ENCODE assay signal across 15 cellular contexts in the genomic region with DNA sequence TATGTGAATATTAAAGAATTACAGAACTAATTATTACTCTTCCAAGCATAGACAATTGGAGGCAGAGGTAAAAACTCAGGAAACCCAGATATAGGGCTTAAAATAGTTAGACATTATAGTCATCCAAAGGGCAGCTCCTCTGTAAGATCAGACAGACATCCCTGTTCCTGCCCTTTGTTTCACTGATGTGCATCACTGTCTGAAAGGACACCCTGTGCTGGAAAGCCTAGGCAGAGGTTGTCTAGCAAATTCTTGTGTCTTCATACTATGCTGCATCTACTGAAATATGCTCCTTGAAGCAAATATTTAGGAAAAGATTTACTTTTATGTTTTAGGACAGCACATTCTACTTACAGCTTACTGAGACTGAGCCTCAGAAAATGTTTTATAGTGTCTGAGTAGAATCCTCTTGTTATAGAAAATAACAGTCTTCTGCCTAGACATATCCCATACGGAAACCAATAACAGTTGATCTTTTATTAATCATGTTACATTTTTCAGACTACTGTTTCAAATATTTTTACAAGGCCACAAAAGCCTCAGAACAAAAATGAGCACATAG.
DNase-seq lines count a peak whose midpoint lies in the region; ATAC-seq and TF ChIP-seq lines count a peak whose summit lies in the region.
"Had no signal": no experiment of that assay in that cellular context is flagged by ENCODE, and none has a peak within 500 bp of the region (broad histone marks: within the 10 kb centered on the region; RNA-seq: fewer than 3 reads in every experiment).

No MANE protein-coding gene starts in this region.

- H3K27me3 ChIP-seq in AG04450 (ENCODE audit: control insufficient read depth, insufficient read depth, low read length) = no peaks in the 10 kb centered on the region

- H3K36me3 Mint-ChIP-seq in stimulated activated memory B cell treated with anti-CD40 and anti-IgM and Interleukin-4, amounts not matched to agents 10 μg/mL and 1 μg/mL and 100 μg/mL, for 72 hours = no peaks in the 10 kb centered on the region
- H3K36me3 Mint-ChIP-seq: memory B cell, T-cell had no signal

- no peaks in the 10 kb centered on the region for H3K9me3 ChIP-seq in AG04450 (ENCODE audit: control insufficient read depth, insufficient read depth, low read length)
- H3K9me3 ChIP-seq: thoracic aorta had no signal

- H3K4me3 ChIP-seq in AG04450 (ENCODE audit: low read depth, low read length) (no peak overlapping the region), choroid plexus epithelial cell (ENCODE audit: low read depth, low read length) (no peak overlapping the region)
- H3K4me3 ChIP-seq: thoracic aorta had no signal

- ATAC-seq in stimulated activated memory B cell treated with anti-CD40 and anti-IgM and Interleukin-4, amounts not matched to agents 10 μg/mL and 1 μg/mL and 100 μg/mL, for 72 hours = no peak
- no peak for ATAC-seq in HG03457 (IDR thresholded peaks at IDR 0.05; ENCODE audit: unreplicated experiment)
- ATAC-seq in GM19467 (IDR thresholded peaks at IDR 0.05; ENCODE audit: unreplicated experiment) = no peak
- ATAC-seq: T-cell had no signal

- H3K4me1 Mint-ChIP-seq in stimulated activated memory B cell treated with anti-CD40 and anti-IgM and Interleukin-4, amounts not matched to agents 10 μg/mL and 1 μg/mL and 100 μg/mL, for 72 hours = no peaks in the 10 kb centered on the region
- H3K4me1 Mint-ChIP-seq: activated naive CD4-positive, alpha-beta T cell treated with anti-CD3 and anti-CD28 coated beads, Interleukin-2, amount 50 U/mL, for 24 hours; memory B cell; T-cell had no signal

- H3K27me3 Mint-ChIP-seq in stimulated activated memory B cell treated with anti-CD40 and anti-IgM and Interleukin-4, amounts not matched to agents 10 μg/mL and 1 μg/mL and 100 μg/mL, for 72 hours = no peaks in the 10 kb centered on the region
- H3K27me3 Mint-ChIP-seq: activated naive CD4-positive, alpha-beta T cell treated with anti-CD3 and anti-CD28 coated beads, Interleukin-2, amount 50 U/mL, for 24 hours; memory B cell; T-cell had no signal

- H3K9me3 Mint-ChIP-seq in stimulated activated memory B cell treated with anti-CD40 and anti-IgM and Interleukin-4, amounts not matched to agents 10 μg/mL and 1 μg/mL and 100 μg/mL, for 72 hours = peaks cover 10% of the 10 kb centered on the region

- POLR2A ChIA-PET in AG04450 (lab: Yijun Ruan, JAX) = interaction anchor here (1.0 kb wide), 1 partner anchor 27 kb away, joined by 4 read pairs; no protein-coding TSS in a partner anchor

- DNase-seq in AG04450 (ENCODE audit: low read depth, low spot score) (no peak), M059J (ENCODE audit: low read depth) (peak; percentile 58), choroid plexus epithelial cell (ENCODE audit: low read depth) (peak; percentile 81), kidney tubule cell (ENCODE audit: low spot score) (peak; percentile 80), NCI-H2227 (lab: John Stamatoyannopoulos, UW; ENCODE audit: unreplicated experiment) (no peak)
- DNase-seq: AML-193, NCI-H1092, T-cell had no signal

- H3K4me3 Mint-ChIP-seq in stimulated activated memory B cell treated with anti-CD40 and anti-IgM and Interleukin-4, amounts not matched to agents 10 μg/mL and 1 μg/mL and 100 μg/mL, for 72 hours = no peak overlapping the region
- H3K4me3 Mint-ChIP-seq: activated naive CD4-positive, alpha-beta T cell treated with anti-CD3 and anti-CD28 coated beads, Interleukin-2, amount 50 U/mL, for 24 hours; memory B cell; T-cell had no signal

- no peak for TF ChIP-seq CTCF in AG04450 (IDR thresholded peaks at IDR 0.05; ENCODE audit: low read depth, low read length)
- TF ChIP-seq CTCF in choroid plexus epithelial cell (conservative IDR thresholded peaks at IDR 0.05; ENCODE audit: low read depth, low read length) = no peak

- H3K27ac Mint-ChIP-seq in stimulated activated memory B cell treated with anti-CD40 and anti-IgM and Interleukin-4, amounts not matched to agents 10 μg/mL and 1 μg/mL and 100 μg/mL, for 72 hours = no peak overlapping the region
- H3K27ac Mint-ChIP-seq: activated naive CD4-positive, alpha-beta T cell treated with anti-CD3 and anti-CD28 coated beads, Interleukin-2, amount 50 U/mL, for 24 hours; memory B cell; T-cell had no signal

- H3K27ac ChIP-seq in AG04450 (ENCODE audit: low read depth, low read length) = peak overlapping the region; percentile 86
- H3K27ac ChIP-seq: parathyroid adenoma, thoracic aorta had no signal

- CTCF ChIA-PET in AG04450 (lab: Charles Lee) = no interaction called here

Comparison
In these comparisons a context has a peak if more than half of its experiments do, and no peak if none do; other contexts are left out.
1. DNase-seq: peak in M059J (single experiment), choroid plexus epithelial cell (single experiment) and kidney tubule cell (single experiment); none in AG04450 (single experiment) and NCI-H2227 (single experiment).